In genomic region chr16:19168173-19169080, GRCh38 we compare ENCODE assay signal across 8 cellular contexts. TPM values are rescaled to one million over a fixed set of nuclear protein-coding genes. Genes with fewer than 3 reads are reported as not detected.
DNase-seq lines count a peak whose midpoint lies in the region; ATAC-seq and TF ChIP-seq lines count a peak whose summit lies in the region.

A gene with protein sequence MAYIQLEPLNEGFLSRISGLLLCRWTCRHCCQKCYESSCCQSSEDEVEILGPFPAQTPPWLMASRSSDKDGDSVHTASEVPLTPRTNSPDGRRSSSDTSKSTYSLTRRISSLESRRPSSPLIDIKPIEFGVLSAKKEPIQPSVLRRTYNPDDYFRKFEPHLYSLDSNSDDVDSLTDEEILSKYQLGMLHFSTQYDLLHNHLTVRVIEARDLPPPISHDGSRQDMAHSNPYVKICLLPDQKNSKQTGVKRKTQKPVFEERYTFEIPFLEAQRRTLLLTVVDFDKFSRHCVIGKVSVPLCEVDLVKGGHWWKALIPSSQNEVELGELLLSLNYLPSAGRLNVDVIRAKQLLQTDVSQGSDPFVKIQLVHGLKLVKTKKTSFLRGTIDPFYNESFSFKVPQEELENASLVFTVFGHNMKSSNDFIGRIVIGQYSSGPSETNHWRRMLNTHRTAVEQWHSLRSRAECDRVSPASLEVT (plus strand): TSS chr16:19168240. CDS start chr16:19168647, 407 bp downstream.

- peak within 1 kb of the TSS; percentile 37 for H3K4me3 ChIP-seq in SJSA1

- no peaks in the 10 kb centered on the region for H3K9me3 ChIP-seq in SJSA1 (replicated peaks)

- peaks cover 30% of the 10 kb centered on the region for H3K27me3 Mint-ChIP-seq in T-helper 2 cell treated with Interferon-gamma antibody and Interleukin-4, amounts not matched to agents 5 μg/mL and 100 μg/mL, for 36 hours (ENCODE audit: low read depth)
- H3K27me3 Mint-ChIP-seq in progenitor cell of endocrine pancreas = peaks cover 38% of the 10 kb centered on the region
- H3K27me3 Mint-ChIP-seq in natural killer cell treated with Interleukin-12 subunit alpha and Interleukin-12 subunit beta and Interleukin-15 and Interleukin-18, amount 100 ng/mL, for 72 hours = peaks cover 15 to 16% of the 10 kb centered on the region in 2 donors

- no peaks in the 10 kb centered on the region for H3K36me3 Mint-ChIP-seq in T-helper 2 cell treated with Interferon-gamma antibody and Interleukin-4, amounts not matched to agents 5 μg/mL and 100 μg/mL, for 36 hours (ENCODE audit: low read depth)
- H3K36me3 Mint-ChIP-seq in progenitor cell of endocrine pancreas (ENCODE audit: insufficient read depth) = no peaks in the 10 kb centered on the region
- H3K36me3 Mint-ChIP-seq in natural killer cell treated with Interleukin-12 subunit alpha and Interleukin-12 subunit beta and Interleukin-15 and Interleukin-18, amount 100 ng/mL, for 72 hours = no peaks in the 10 kb centered on the region

- peak within 1 kb of the TSS; percentile 52 for H3K4me3 Mint-ChIP-seq in T-helper 2 cell treated with Interferon-gamma antibody and Interleukin-4, amounts not matched to agents 5 μg/mL and 100 μg/mL, for 36 hours
- peak within 1 kb of the TSS; percentile 73 for H3K4me3 Mint-ChIP-seq in progenitor cell of endocrine pancreas (ENCODE audit: low read depth)
- no peak within 1 kb of the TSS for H3K4me3 Mint-ChIP-seq in natural killer cell treated with Interleukin-12 subunit alpha and Interleukin-12 subunit beta and Interleukin-15 and Interleukin-18, amount 100 ng/mL, for 72 hours

- no peak for TF ChIP-seq CTCF in progenitor cell of endocrine pancreas (IDR thresholded peaks at IDR 0.05; ENCODE audit: unreplicated experiment)

- no peak for ATAC-seq in natural killer cell treated with Interleukin-12 subunit alpha and Interleukin-12 subunit beta and Interleukin-15 and Interleukin-18, amount 100 ng/mL, for 72 hours

- H3K36me3 ChIP-seq in SJSA1 = no peaks in the 10 kb centered on the region

- no peaks in the 10 kb centered on the region for H3K4me1 Mint-ChIP-seq in T-helper 2 cell treated with Interferon-gamma antibody and Interleukin-4, amounts not matched to agents 5 μg/mL and 100 μg/mL, for 36 hours (ENCODE audit: low read depth)
- H3K4me1 Mint-ChIP-seq in progenitor cell of endocrine pancreas (ENCODE audit: low read depth) = peaks cover 5% of the 10 kb centered on the region
- H3K4me1 Mint-ChIP-seq in natural killer cell treated with Interleukin-12 subunit alpha and Interleukin-12 subunit beta and Interleukin-15 and Interleukin-18, amount 100 ng/mL, for 72 hours (ENCODE audit: low read depth in 2 of 2) = no peaks in the 10 kb centered on the region

- no peak for DNase-seq in T-helper 2 cell treated with Interferon-gamma antibody and Interleukin-4, amounts not matched to agents 5 μg/mL and 100 μg/mL, for 36 hours (ENCODE audit: low spot score)
- DNase-seq in T-helper 2 cell (no peak), SJSA1 (ENCODE audit: low read depth in 1 of 2, low spot score in 2 of 2) (peak in 1 of 2 experiments; percentile 23), globus pallidus (ENCODE audit: low spot score) (peak; percentile 63), progenitor cell of endocrine pancreas (ENCODE audit: low spot score, unreplicated experiment) (peak; percentile 23), GOT3 (lab: John Stamatoyannopoulos, UW) (no peak)
- DNase-seq in natural killer cell treated with Interleukin-12 subunit alpha and Interleukin-12 subunit beta and Interleukin-15 and Interleukin-18, amount 100 ng/mL, for 72 hours (ENCODE audit: low spot score) = no peak
- DNase-seq in effector CD8-positive, alpha-beta T cell (lab: John Stamatoyannopoulos, UW) = no peak

- H3K9me3 Mint-ChIP-seq in T-helper 2 cell treated with Interferon-gamma antibody and Interleukin-4, amounts not matched to agents 5 μg/mL and 100 μg/mL, for 36 hours = peaks cover under 1% of the 10 kb centered on the region
- H3K9me3 Mint-ChIP-seq in progenitor cell of endocrine pancreas (ENCODE audit: low read depth) = no peaks in the 10 kb centered on the region
- H3K9me3 Mint-ChIP-seq in natural killer cell treated with Interleukin-12 subunit alpha and Interleukin-12 subunit beta and Interleukin-15 and Interleukin-18, amount 100 ng/mL, for 72 hours = peaks cover under 1% of the 10 kb centered on the region

- peaks cover 19% of the 10 kb centered on the region for H3K4me1 ChIP-seq in SJSA1 (replicated peaks)

- H3K27ac ChIP-seq in SJSA1 = no peak within 1 kb of the TSS

- H3K27me3 ChIP-seq in SJSA1 (replicated peaks) = peaks cover 27% of the 10 kb centered on the region

- H3K27ac Mint-ChIP-seq in T-helper 2 cell treated with Interferon-gamma antibody and Interleukin-4, amounts not matched to agents 5 μg/mL and 100 μg/mL, for 36 hours = no peak within 1 kb of the TSS
- H3K27ac Mint-ChIP-seq in progenitor cell of endocrine pancreas = no peak within 1 kb of the TSS
- H3K27ac Mint-ChIP-seq in natural killer cell treated with Interleukin-12 subunit alpha and Interleukin-12 subunit beta and Interleukin-15 and Interleukin-18, amount 100 ng/mL, for 72 hours = no peak within 1 kb of the TSS

RNA-seq across cellular contexts. Expression of the gene that starts here (rescaled TPM):
- 0.29 and 0.88 TPM in 2 replicates for total RNA-seq in SJSA1 (2014; rRNA removed; shearing (Covaris generic))
- total RNA-seq in progenitor cell of endocrine pancreas = 6.6 and 10.7 TPM in 2 replicates
- total RNA-seq in natural killer cell treated with Interleukin-12 subunit alpha and Interleukin-12 subunit beta and Interleukin-15 and Interleukin-18, amount 100 ng/mL, for 72 hours = not detected

Comparison
In these comparisons a context has a peak if more than half of its experiments do, and no peak if none do; other contexts are left out.
1. DNase-seq: peak in globus pallidus (single experiment) and progenitor cell of endocrine pancreas (single experiment); none in T-helper 2 cell treated with Interferon-gamma antibody and Interleukin-4, amounts not matched to agents 5 μg/mL and 100 μg/mL, for 36 hours (single experiment), T-helper 2 cell (0 of 5), natural killer cell treated with Interleukin-12 subunit alpha and Interleukin-12 subunit beta and Interleukin-15 and Interleukin-18, amount 100 ng/mL, for 72 hours (single experiment), GOT3 (single experiment) and effector CD8-positive, alpha-beta T cell (single experiment).